In genomic region chr15:26651909-26652308, GRCh38 we compare ENCODE assay signal across 34 cellular contexts.
"Had no signal": no experiment of that assay in that cellular context is flagged by ENCODE, and none has a peak within 500 bp of the region (broad histone marks: within the 10 kb centered on the region; RNA-seq: fewer than 3 reads in every experiment).

No MANE protein-coding gene starts in this region.

- H3K4me3 ChIP-seq: PC-9 had no signal

- H3K27me3 Mint-ChIP-seq: activated CD4-positive, alpha-beta memory T cell treated with anti-CD3 and anti-CD28 coated beads, Interleukin-2, amount 10 ng/mL, durations not matched to agents 7 days and 5 days; activated CD8-positive, alpha-beta memory T cell treated with anti-CD3 and anti-CD28 coated beads, Interleukin-2, amount 10 ng/mL, durations not matched to agents 7 days and 5 days; activated naive CD4-positive, alpha-beta T cell treated with anti-CD3 and anti-CD28 coated beads, Interleukin-2, amount 10 ng/mL, durations not matched to agents 7 days and 5 days; activated naive CD8-positive, alpha-beta T cell; activated naive CD8-positive, alpha-beta T cell treated with anti-CD3 and anti-CD28 coated beads, Interleukin-2, amount 50 U/mL, for 24 hours had no signal

- H3K4me2 ChIP-seq: PC-9 had no signal

- H3K36me3 Mint-ChIP-seq: activated CD8-positive, alpha-beta memory T cell treated with anti-CD3 and anti-CD28 coated beads, Interleukin-2, amount 10 ng/mL, durations not matched to agents 7 days and 5 days; activated naive CD4-positive, alpha-beta T cell treated with anti-CD3 and anti-CD28 coated beads, Interleukin-2, amount 10 ng/mL, durations not matched to agents 7 days and 5 days; activated naive CD8-positive, alpha-beta T cell had no signal

- DNase-seq: activated CD4-positive, alpha-beta memory T cell treated with anti-CD3 and anti-CD28 coated beads, Interleukin-2, amount 10 ng/mL, durations not matched to agents 7 days and 5 days; activated CD4-positive, alpha-beta T cell treated with anti-CD3 and anti-CD28 coated beads for 1 hour; activated CD4-positive, alpha-beta T cell treated with anti-CD3 and anti-CD28 coated beads for 48 hours; activated CD4-positive, CD25-positive, alpha-beta regulatory T cell; activated CD8-positive, alpha-beta memory T cell treated with anti-CD3 and anti-CD28 coated beads for 24 hours; activated CD8-positive, alpha-beta memory T cell treated with anti-CD3 and anti-CD28 coated beads, Interleukin-2, amount 10 ng/mL, durations not matched to agents 7 days and 5 days; activated CD8-positive, alpha-beta memory T cell treated with anti-CD3 and anti-CD28 coated beads, Interleukin-2, amount 50 U/mL, for 48 hours; activated effector memory CD4-positive, alpha-beta T cell treated with Interleukin-2 at 50 U/mL for 16 hours; activated naive CD4-positive, alpha-beta T cell treated with anti-CD3 and anti-CD28 coated beads, Interleukin-2, amount 10 ng/mL, durations not matched to agents 7 days and 5 days; activated naive CD8-positive, alpha-beta T cell treated with anti-CD3 and anti-CD28 coated beads, Interleukin-2, amount 50 U/mL, for 24 hours; activated T-cell treated with anti-CD3 and anti-CD28 coated beads, Interleukin-2, amount 50 U/mL, for 48 hours; anterior cingulate cortex; brain microvascular endothelial cell; central memory CD4-positive, alpha-beta T cell; MM.1S; MV-4-11; NCI-H1092; NCI-H1436 treated with DMSO at 0.1 percent for 48 hours; NCI-H1694 treated with DMSO at 0.1 percent for 48 hours; NCI-H2029; NCI-H345; NCI-H524 treated with DMSO at 0.1 percent for 48 hours; NK-92 treated with Interleukin-12 subunit alpha and Interleukin-12 subunit beta, amount 100 ng/mL, for 24 hours; PC-9; SIG-M5; SW 1271; T-helper 1 cell; T-helper 2 cell; T-helper 9 cell had no signal

- H3K27ac ChIP-seq: brain microvascular endothelial cell, PC-9, RWPE1, VCaP had no signal

- H3K27ac Mint-ChIP-seq: activated CD4-positive, alpha-beta memory T cell treated with anti-CD3 and anti-CD28 coated beads, Interleukin-2, amount 10 ng/mL, durations not matched to agents 7 days and 5 days; activated CD8-positive, alpha-beta memory T cell treated with anti-CD3 and anti-CD28 coated beads, Interleukin-2, amount 10 ng/mL, durations not matched to agents 7 days and 5 days; activated naive CD4-positive, alpha-beta T cell treated with anti-CD3 and anti-CD28 coated beads, Interleukin-2, amount 10 ng/mL, durations not matched to agents 7 days and 5 days; activated naive CD8-positive, alpha-beta T cell; activated naive CD8-positive, alpha-beta T cell treated with anti-CD3 and anti-CD28 coated beads, Interleukin-2, amount 50 U/mL, for 24 hours had no signal

- H3K4me1 Mint-ChIP-seq: activated CD4-positive, alpha-beta memory T cell treated with anti-CD3 and anti-CD28 coated beads, Interleukin-2, amount 10 ng/mL, durations not matched to agents 7 days and 5 days; activated CD8-positive, alpha-beta memory T cell treated with anti-CD3 and anti-CD28 coated beads, Interleukin-2, amount 10 ng/mL, durations not matched to agents 7 days and 5 days; activated naive CD4-positive, alpha-beta T cell treated with anti-CD3 and anti-CD28 coated beads, Interleukin-2, amount 10 ng/mL, durations not matched to agents 7 days and 5 days; activated naive CD8-positive, alpha-beta T cell treated with anti-CD3 and anti-CD28 coated beads, Interleukin-2, amount 50 U/mL, for 24 hours had no signal

- H3K36me3 ChIP-seq: brain microvascular endothelial cell had no signal

- ATAC-seq: activated CD8-positive, alpha-beta memory T cell treated with anti-CD3 and anti-CD28 coated beads, Interleukin-2, amount 10 ng/mL, durations not matched to agents 7 days and 5 days; activated naive CD8-positive, alpha-beta T cell treated with anti-CD3 and anti-CD28 coated beads, Interleukin-2, amount 50 U/mL, for 24 hours; Right ventricle myocardium inferior; SK-N-SH treated with all-trans-retinoic acid at 6 μM for 48 hours had no signal

- H3K27me3 ChIP-seq: brain microvascular endothelial cell had no signal

- H3K4me3 Mint-ChIP-seq: activated CD4-positive, alpha-beta memory T cell treated with anti-CD3 and anti-CD28 coated beads, Interleukin-2, amount 10 ng/mL, durations not matched to agents 7 days and 5 days; activated CD8-positive, alpha-beta memory T cell treated with anti-CD3 and anti-CD28 coated beads, Interleukin-2, amount 10 ng/mL, durations not matched to agents 7 days and 5 days; activated naive CD4-positive, alpha-beta T cell treated with anti-CD3 and anti-CD28 coated beads, Interleukin-2, amount 10 ng/mL, durations not matched to agents 7 days and 5 days; activated naive CD8-positive, alpha-beta T cell; activated naive CD8-positive, alpha-beta T cell treated with anti-CD3 and anti-CD28 coated beads, Interleukin-2, amount 50 U/mL, for 24 hours had no signal
